Comparison of ENCODE assay signal across 13 cellular contexts in genomic region chr5:61115968-61116367, GRCh38.
"Had no signal": no experiment of that assay in that cellular context is flagged by ENCODE, and none has a peak within 500 bp of the region (broad histone marks: within the 10 kb centered on the region; RNA-seq: fewer than 3 reads in every experiment).

No MANE protein-coding gene starts in this region.

- H3K4me3 ChIP-seq: gastrocnemius medialis, heart left ventricle, pancreas, sigmoid colon had no signal

- H3K4me1 ChIP-seq: gastrocnemius medialis, heart left ventricle, pancreas, sigmoid colon had no signal

- H3K9me3 ChIP-seq: gastrocnemius medialis, pancreas, sigmoid colon had no signal

- ATAC-seq: gastrocnemius medialis; heart left ventricle; naive thymus-derived CD8-positive, alpha-beta T cell; pancreas had no signal

- H3K4me1 Mint-ChIP-seq: activated CD4-positive, alpha-beta T cell treated with anti-CD3 and anti-CD28 coated beads, Interleukin-2, amount 10 ng/mL, durations not matched to agents 7 days and 5 days; activated naive CD8-positive, alpha-beta T cell treated with anti-CD3 and anti-CD28 coated beads, Interleukin-2, amount 10 ng/mL, durations not matched to agents 7 days and 5 days; endodermal cell; immature natural killer cell had no signal

- H3K27me3 ChIP-seq: gastrocnemius medialis, heart left ventricle, pancreas, sigmoid colon had no signal

- H3K27ac ChIP-seq: gastrocnemius medialis, heart left ventricle, pancreas, sigmoid colon had no signal

- H3K27ac Mint-ChIP-seq: activated CD4-positive, alpha-beta T cell treated with anti-CD3 and anti-CD28 coated beads, Interleukin-2, amount 10 ng/mL, durations not matched to agents 7 days and 5 days; activated naive CD8-positive, alpha-beta T cell treated with anti-CD3 and anti-CD28 coated beads, Interleukin-2, amount 10 ng/mL, durations not matched to agents 7 days and 5 days; endodermal cell; immature natural killer cell; naive thymus-derived CD8-positive, alpha-beta T cell had no signal

- H3K27me3 Mint-ChIP-seq: activated CD4-positive, alpha-beta T cell treated with anti-CD3 and anti-CD28 coated beads, Interleukin-2, amount 10 ng/mL, durations not matched to agents 7 days and 5 days; activated naive CD8-positive, alpha-beta T cell treated with anti-CD3 and anti-CD28 coated beads, Interleukin-2, amount 10 ng/mL, durations not matched to agents 7 days and 5 days; naive thymus-derived CD8-positive, alpha-beta T cell had no signal

- H3K4me3 Mint-ChIP-seq: activated CD4-positive, alpha-beta T cell treated with anti-CD3 and anti-CD28 coated beads, Interleukin-2, amount 10 ng/mL, durations not matched to agents 7 days and 5 days; activated naive CD8-positive, alpha-beta T cell treated with anti-CD3 and anti-CD28 coated beads, Interleukin-2, amount 10 ng/mL, durations not matched to agents 7 days and 5 days; endodermal cell; immature natural killer cell; naive thymus-derived CD8-positive, alpha-beta T cell had no signal

- DNase-seq: activated CD4-positive, alpha-beta T cell treated with anti-CD3 and anti-CD28 coated beads, Interleukin-2, amount 10 ng/mL, durations not matched to agents 7 days and 5 days; activated naive CD4-positive, alpha-beta T cell; activated naive CD8-positive, alpha-beta T cell treated with anti-CD3 and anti-CD28 coated beads, Interleukin-2, amount 10 ng/mL, durations not matched to agents 7 days and 5 days; anterior cingulate cortex; endodermal cell; gastrocnemius medialis; heart left ventricle; immature natural killer cell; mesenchymal stem cell; naive thymus-derived CD8-positive, alpha-beta T cell; pancreas; sigmoid colon; stimulated activated CD4-positive, alpha-beta T cell treated with anti-CD3 and anti-CD28 coated beads, Interleukin-1b, Interleukin-23, amount 100 ng/mL, for 48 hours had no signal

- H3K36me3 ChIP-seq: gastrocnemius medialis, heart left ventricle, pancreas, sigmoid colon had no signal
